Comparison of ENCODE assay signal across 1 cellular context in genomic region chr10:131897297-131897899, GRCh38.
TF ChIP-seq lines count a peak whose summit lies in the region.

No MANE protein-coding gene starts in this region.

TF ChIP-seq in K562, 482 proteins besides CTCF, POLR2A, EP300 and RAD21 (continued from another document and continues in another):
- TF ChIP-seq CBX3 (IDR thresholded peaks at IDR 0.05; ENCODE audit: borderline replicate concordance in 1 of 2, low read length in 2 of 2): peak in 1 of 2 experiments; percentile 20; a peak in 2 of 3 replicates
- no peak for TF ChIP-seq SLC30A9 (CRISPR knock-in tag; IDR thresholded peaks at IDR 0.05)
- TF ChIP-seq SRSF9 (IDR thresholded peaks at IDR 0.05; ENCODE audit: borderline replicate concordance, low read depth, low read length): no peak
- peak; percentile 79 for TF ChIP-seq RBFOX2 (IDR thresholded peaks at IDR 0.05; ENCODE audit: low read depth, low read length)
- TF ChIP-seq, protein P1, sequence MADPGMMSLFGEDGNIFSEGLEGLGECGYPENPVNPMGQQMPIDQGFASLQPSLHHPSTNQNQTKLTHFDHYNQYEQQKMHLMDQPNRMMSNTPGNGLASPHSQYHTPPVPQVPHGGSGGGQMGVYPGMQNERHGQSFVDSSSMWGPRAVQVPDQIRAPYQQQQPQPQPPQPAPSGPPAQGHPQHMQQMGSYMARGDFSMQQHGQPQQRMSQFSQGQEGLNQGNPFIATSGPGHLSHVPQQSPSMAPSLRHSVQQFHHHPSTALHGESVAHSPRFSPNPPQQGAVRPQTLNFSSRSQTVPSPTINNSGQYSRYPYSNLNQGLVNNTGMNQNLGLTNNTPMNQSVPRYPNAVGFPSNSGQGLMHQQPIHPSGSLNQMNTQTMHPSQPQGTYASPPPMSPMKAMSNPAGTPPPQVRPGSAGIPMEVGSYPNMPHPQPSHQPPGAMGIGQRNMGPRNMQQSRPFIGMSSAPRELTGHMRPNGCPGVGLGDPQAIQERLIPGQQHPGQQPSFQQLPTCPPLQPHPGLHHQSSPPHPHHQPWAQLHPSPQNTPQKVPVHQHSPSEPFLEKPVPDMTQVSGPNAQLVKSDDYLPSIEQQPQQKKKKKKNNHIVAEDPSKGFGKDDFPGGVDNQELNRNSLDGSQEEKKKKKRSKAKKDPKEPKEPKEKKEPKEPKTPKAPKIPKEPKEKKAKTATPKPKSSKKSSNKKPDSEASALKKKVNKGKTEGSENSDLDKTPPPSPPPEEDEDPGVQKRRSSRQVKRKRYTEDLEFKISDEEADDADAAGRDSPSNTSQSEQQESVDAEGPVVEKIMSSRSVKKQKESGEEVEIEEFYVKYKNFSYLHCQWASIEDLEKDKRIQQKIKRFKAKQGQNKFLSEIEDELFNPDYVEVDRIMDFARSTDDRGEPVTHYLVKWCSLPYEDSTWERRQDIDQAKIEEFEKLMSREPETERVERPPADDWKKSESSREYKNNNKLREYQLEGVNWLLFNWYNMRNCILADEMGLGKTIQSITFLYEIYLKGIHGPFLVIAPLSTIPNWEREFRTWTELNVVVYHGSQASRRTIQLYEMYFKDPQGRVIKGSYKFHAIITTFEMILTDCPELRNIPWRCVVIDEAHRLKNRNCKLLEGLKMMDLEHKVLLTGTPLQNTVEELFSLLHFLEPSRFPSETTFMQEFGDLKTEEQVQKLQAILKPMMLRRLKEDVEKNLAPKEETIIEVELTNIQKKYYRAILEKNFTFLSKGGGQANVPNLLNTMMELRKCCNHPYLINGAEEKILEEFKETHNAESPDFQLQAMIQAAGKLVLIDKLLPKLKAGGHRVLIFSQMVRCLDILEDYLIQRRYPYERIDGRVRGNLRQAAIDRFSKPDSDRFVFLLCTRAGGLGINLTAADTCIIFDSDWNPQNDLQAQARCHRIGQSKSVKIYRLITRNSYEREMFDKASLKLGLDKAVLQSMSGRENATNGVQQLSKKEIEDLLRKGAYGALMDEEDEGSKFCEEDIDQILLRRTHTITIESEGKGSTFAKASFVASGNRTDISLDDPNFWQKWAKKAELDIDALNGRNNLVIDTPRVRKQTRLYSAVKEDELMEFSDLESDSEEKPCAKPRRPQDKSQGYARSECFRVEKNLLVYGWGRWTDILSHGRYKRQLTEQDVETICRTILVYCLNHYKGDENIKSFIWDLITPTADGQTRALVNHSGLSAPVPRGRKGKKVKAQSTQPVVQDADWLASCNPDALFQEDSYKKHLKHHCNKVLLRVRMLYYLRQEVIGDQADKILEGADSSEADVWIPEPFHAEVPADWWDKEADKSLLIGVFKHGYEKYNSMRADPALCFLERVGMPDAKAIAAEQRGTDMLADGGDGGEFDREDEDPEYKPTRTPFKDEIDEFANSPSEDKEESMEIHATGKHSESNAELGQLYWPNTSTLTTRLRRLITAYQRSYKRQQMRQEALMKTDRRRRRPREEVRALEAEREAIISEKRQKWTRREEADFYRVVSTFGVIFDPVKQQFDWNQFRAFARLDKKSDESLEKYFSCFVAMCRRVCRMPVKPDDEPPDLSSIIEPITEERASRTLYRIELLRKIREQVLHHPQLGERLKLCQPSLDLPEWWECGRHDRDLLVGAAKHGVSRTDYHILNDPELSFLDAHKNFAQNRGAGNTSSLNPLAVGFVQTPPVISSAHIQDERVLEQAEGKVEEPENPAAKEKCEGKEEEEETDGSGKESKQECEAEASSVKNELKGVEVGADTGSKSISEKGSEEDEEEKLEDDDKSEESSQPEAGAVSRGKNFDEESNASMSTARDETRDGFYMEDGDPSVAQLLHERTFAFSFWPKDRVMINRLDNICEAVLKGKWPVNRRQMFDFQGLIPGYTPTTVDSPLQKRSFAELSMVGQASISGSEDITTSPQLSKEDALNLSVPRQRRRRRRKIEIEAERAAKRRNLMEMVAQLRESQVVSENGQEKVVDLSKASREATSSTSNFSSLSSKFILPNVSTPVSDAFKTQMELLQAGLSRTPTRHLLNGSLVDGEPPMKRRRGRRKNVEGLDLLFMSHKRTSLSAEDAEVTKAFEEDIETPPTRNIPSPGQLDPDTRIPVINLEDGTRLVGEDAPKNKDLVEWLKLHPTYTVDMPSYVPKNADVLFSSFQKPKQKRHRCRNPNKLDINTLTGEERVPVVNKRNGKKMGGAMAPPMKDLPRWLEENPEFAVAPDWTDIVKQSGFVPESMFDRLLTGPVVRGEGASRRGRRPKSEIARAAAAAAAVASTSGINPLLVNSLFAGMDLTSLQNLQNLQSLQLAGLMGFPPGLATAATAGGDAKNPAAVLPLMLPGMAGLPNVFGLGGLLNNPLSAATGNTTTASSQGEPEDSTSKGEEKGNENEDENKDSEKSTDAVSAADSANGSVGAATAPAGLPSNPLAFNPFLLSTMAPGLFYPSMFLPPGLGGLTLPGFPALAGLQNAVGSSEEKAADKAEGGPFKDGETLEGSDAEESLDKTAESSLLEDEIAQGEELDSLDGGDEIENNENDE (IDR thresholded peaks at IDR 0.05; ENCODE audit: low read depth, low read length): no peak
- no peak for TF ChIP-seq TSHZ1 (CRISPR knock-in tag; IDR thresholded peaks at IDR 0.05)
- no peak for TF ChIP-seq RAD51 (IDR thresholded peaks at IDR 0.05; ENCODE audit: borderline replicate concordance, low read depth)
- no peak for TF ChIP-seq YBX1 (IDR thresholded peaks at IDR 0.05)
- TF ChIP-seq ZBTB40 (IDR thresholded peaks at IDR 0.05): no peak
- TF ChIP-seq ZBTB40 (CRISPR knock-in tag; IDR thresholded peaks at IDR 0.05): no peak
- TF ChIP-seq, protein P2, sequence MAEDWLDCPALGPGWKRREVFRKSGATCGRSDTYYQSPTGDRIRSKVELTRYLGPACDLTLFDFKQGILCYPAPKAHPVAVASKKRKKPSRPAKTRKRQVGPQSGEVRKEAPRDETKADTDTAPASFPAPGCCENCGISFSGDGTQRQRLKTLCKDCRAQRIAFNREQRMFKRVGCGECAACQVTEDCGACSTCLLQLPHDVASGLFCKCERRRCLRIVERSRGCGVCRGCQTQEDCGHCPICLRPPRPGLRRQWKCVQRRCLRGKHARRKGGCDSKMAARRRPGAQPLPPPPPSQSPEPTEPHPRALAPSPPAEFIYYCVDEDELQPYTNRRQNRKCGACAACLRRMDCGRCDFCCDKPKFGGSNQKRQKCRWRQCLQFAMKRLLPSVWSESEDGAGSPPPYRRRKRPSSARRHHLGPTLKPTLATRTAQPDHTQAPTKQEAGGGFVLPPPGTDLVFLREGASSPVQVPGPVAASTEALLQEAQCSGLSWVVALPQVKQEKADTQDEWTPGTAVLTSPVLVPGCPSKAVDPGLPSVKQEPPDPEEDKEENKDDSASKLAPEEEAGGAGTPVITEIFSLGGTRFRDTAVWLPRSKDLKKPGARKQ (CRISPR knock-in tag; IDR thresholded peaks at IDR 0.05): no peak
- no peak for TF ChIP-seq HMG20A (CRISPR knock-in tag; conservative IDR thresholded peaks at IDR 0.05)
- TF ChIP-seq ZNF780A (CRISPR knock-in tag; IDR thresholded peaks at IDR 0.05): no peak
- no peak for TF ChIP-seq CBX8 (IDR thresholded peaks at IDR 0.05; ENCODE audit: borderline replicate concordance, extremely low read depth, low read depth, low read length, poor library complexity, severe bottlenecking)
- TF ChIP-seq ATF6 (CRISPR knock-in tag; IDR thresholded peaks at IDR 0.05): no peak
- TF ChIP-seq, protein P3, sequence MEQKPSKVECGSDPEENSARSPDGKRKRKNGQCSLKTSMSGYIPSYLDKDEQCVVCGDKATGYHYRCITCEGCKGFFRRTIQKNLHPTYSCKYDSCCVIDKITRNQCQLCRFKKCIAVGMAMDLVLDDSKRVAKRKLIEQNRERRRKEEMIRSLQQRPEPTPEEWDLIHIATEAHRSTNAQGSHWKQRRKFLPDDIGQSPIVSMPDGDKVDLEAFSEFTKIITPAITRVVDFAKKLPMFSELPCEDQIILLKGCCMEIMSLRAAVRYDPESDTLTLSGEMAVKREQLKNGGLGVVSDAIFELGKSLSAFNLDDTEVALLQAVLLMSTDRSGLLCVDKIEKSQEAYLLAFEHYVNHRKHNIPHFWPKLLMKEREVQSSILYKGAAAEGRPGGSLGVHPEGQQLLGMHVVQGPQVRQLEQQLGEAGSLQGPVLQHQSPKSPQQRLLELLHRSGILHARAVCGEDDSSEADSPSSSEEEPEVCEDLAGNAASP (IDR thresholded peaks at IDR 0.05): peak; percentile 92
- TF ChIP-seq CBFA2T3 (IDR thresholded peaks at IDR 0.05): peak; percentile 70
- TF ChIP-seq ZC3H4 (CRISPR knock-in tag; IDR thresholded peaks at IDR 0.05; ENCODE audit: borderline replicate concordance): no peak
- no peak for TF ChIP-seq TEAD2 (tag; IDR thresholded peaks at IDR 0.05)
- TF ChIP-seq MYNN (IDR thresholded peaks at IDR 0.05): no peak
- no peak for TF ChIP-seq MYNN (CRISPR knock-in tag; IDR thresholded peaks at IDR 0.05)
- TF ChIP-seq SP1 (CRISPR knock-in tag; IDR thresholded peaks at IDR 0.05): peak; percentile 57
